In the genomic region with DNA sequence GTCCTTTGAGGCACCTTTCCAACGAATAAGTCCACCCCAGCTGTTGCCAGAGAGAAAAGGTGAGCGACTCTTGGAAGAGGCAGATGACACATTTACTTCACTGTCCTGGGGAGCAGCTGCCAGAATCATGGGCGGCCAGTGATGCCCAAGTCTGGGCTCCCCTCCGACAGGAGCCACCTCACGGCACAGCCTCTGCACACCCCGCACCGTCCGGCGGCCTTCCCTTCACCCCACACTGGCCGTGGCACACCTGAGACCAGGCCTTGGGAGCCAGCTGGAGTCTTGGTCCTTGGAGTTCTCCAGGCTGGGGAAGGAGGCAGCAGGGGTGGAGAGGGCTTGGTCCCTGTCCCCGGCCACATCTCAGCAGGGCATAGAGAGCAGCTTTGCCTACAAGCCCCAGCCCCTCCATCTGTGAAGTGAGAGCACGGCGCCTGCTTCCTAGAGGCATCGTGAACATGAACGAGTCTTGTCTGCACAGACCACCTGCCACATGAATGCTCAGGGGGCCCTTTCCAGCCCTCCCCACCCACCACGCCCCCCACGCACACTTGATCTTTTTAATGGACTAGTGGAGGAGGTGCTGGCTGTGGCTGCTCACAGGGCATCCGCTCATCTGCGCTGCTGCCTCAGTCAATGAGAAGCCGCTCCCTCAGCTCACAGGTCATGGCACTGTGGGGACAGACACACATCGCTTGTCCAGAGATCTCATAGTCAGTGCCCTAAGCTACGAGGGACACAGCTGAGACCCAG, we compare ENCODE assay signal across 16 cellular contexts.
"Had no signal": no experiment of that assay in that cellular context is flagged by ENCODE, and none has a peak within 500 bp of the region (broad histone marks: within the 10 kb centered on the region; RNA-seq: fewer than 3 reads in every experiment).

No MANE protein-coding gene starts in this region.

- H3K4me1 ChIP-seq: foreskin keratinocyte, right atrium auricular region, sigmoid colon, tibial artery, upper lobe of left lung, uterus had no signal

- H3K36me3 ChIP-seq: neutrophil, right atrium auricular region, sigmoid colon, tibial artery, upper lobe of left lung, uterus had no signal

- H3K9me3 ChIP-seq: neutrophil, right atrium auricular region, sigmoid colon, tibial artery, upper lobe of left lung, uterus had no signal

- H3K27me3 ChIP-seq: foreskin keratinocyte, hepatocyte, neutrophil, right atrium auricular region, sigmoid colon, upper lobe of left lung, uterus had no signal

- H3K27ac ChIP-seq: foreskin keratinocyte, hepatocyte, neutrophil, right atrium auricular region, sigmoid colon, skin epidermis, tibial artery, upper lobe of left lung, uterus had no signal

- H2AFZ ChIP-seq: hepatocyte had no signal

- H3K4me3 ChIP-seq: hepatocyte, right atrium auricular region, sigmoid colon, skin epidermis, tibial artery, upper lobe of left lung, uterus had no signal

- H3K4me2 ChIP-seq: hepatocyte had no signal

- DNase-seq: effector memory CD8-positive, alpha-beta T cell; foreskin keratinocyte; head of caudate nucleus; left colon; mesendoderm; naive B cell; sigmoid colon; stimulated activated CD4-positive, alpha-beta T cell treated with anti-CD3 and anti-CD28 coated beads, Interleukin-12 subunit alpha, Interleukin-12 subunit beta, amount 100 ng/mL, for 4 hours; stimulated activated naive CD4-positive, alpha-beta T cell treated with Interleukin-2 at 50 U/mL for 16 hours; tibial artery; uterus had no signal

- ATAC-seq: effector memory CD8-positive, alpha-beta T cell; foreskin keratinocyte; left colon had no signal
